ENCODE assay signal across 9 cellular contexts in the genomic region with DNA sequence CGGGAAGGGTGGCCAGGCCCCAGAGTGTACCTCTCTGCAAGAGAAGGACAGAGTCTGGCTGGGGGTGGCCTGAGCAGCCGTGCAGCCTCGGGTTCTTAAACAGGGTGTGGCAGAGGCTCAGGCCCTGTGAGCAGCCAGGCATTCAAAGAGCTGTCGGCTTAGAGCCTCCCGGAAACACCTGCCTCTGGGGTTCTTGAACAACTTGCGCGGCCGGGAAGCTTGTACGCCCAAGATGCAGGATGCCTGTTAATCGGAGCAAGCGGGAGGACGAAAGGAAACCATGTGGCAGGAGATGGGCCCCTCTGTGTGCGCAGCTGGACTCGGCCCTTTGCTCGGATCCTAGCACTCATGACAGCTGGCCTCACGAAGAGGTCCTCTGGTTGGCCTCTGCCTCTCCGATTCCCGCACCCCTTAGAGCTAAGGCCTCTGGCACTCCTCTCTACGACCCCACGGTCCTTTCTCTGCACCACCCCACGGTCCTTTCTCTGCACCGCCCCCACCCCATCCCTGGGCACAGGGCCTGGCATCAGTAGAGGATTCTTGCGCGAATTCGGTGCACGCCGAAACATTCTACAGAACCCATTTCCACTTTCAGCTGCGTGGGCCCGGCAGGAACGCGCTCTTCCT. TPM values are rescaled to one million over a fixed set of nuclear protein-coding genes. Genes with fewer than 3 reads are reported as not detected.
A peak's percentile ranks its signal among the peaks of the same experiment; 100 is the strongest.
DNase-seq lines count a peak whose midpoint lies in the region; ATAC-seq and TF ChIP-seq lines count a peak whose summit lies in the region.
"Had no signal": no experiment of that assay in that cellular context is flagged by ENCODE, and none has a peak within 500 bp of the region (broad histone marks: within the 10 kb centered on the region; RNA-seq: fewer than 3 reads in every experiment).

No MANE protein-coding gene starts in this region.

- no peak overlapping the region for H3K9ac ChIP-seq in endodermal cell (ENCODE audit: extremely low read depth, low read length, poor library complexity, severe bottlenecking)

- CTCF ChIA-PET in RWPE1 (lab: Yijun Ruan, JAX), result interaction anchor here (0.7 to 1.3 kb wide), 5 partner anchors 11 to 1057 kb away, joined by 3 to 8 read pairs (median 3); no protein-coding TSS in a partner anchor

- peak; percentile 31 to 41 for ATAC-seq in activated naive CD4-positive, alpha-beta T cell treated with anti-CD3 and anti-CD28 coated beads, Interleukin-2, amount 50 U/mL, for 72 hours
- no peak for ATAC-seq in GM21381 (IDR thresholded peaks at IDR 0.05; ENCODE audit: unreplicated experiment)

- H3K9me3 ChIP-seq in Peyer's patch (peaks cover 0 to under 1% (median 0%) of the 10 kb centered on the region in 4 donors), hepatocyte (ENCODE audit: low read depth) (no peaks in the 10 kb centered on the region), transverse colon (peaks cover 0 to 4% of the 10 kb centered on the region in 2 donors), endodermal cell (ENCODE audit: control insufficient read depth, low read length) (no peaks in the 10 kb centered on the region)

- H2AFZ ChIP-seq in hepatocyte, result no peak overlapping the region

- no peak overlapping the region for H3K4me3 Mint-ChIP-seq in endodermal cell
- H3K4me3 Mint-ChIP-seq: activated naive CD4-positive, alpha-beta T cell treated with anti-CD3 and anti-CD28 coated beads, Interleukin-2, amount 10 ng/mL, durations not matched to agents 7 days and 5 days had no signal

- WGBS in hepatocyte (ENCODE audit: low lambda C conversion rate, missing lambda C conversion rate), result 53% methylated on average over 31 of the region's 31 CpGs
- WGBS in transverse colon (ENCODE audit: low coverage in 1 of 2), 2 donors, result 11 to 20% methylated on average over 5 to 30 of the region's 31 CpGs
- 60 to 62% methylated on average over 20 to 31 of the region's 31 CpGs for WGBS in endodermal cell (ENCODE audit: insufficient coverage in 1 of 2, insufficient read length in 1 of 2), 2 experiments

- H3K4me3 ChIP-seq in Peyer's patch, result no peak overlapping the region
- H3K4me3 ChIP-seq in hepatocyte, result no peak overlapping the region
- no peak overlapping the region for H3K4me3 ChIP-seq in transverse colon
- no peak overlapping the region for H3K4me3 ChIP-seq in endodermal cell (ENCODE audit: low read length)

- H3K4me1 Mint-ChIP-seq in endodermal cell, result no peaks in the 10 kb centered on the region

- H3K4me1 ChIP-seq in Peyer's patch (peaks cover 0 to 6% (median 2%) of the 10 kb centered on the region in 4 donors), hepatocyte (ENCODE audit: insufficient read depth) (peaks cover 6% of the 10 kb centered on the region), transverse colon (peaks cover 0 to 7% (median 5%) of the 10 kb centered on the region in 4 donors), endodermal cell (ENCODE audit: control insufficient read depth, insufficient read depth, low read length) (no peaks in the 10 kb centered on the region)

- H3K27ac Mint-ChIP-seq in activated naive CD4-positive, alpha-beta T cell treated with anti-CD3 and anti-CD28 coated beads, Interleukin-2, amount 50 U/mL, for 72 hours, result no peak overlapping the region
- no peak overlapping the region for H3K27ac Mint-ChIP-seq in endodermal cell
- H3K27ac Mint-ChIP-seq: activated naive CD4-positive, alpha-beta T cell treated with anti-CD3 and anti-CD28 coated beads, Interleukin-2, amount 10 ng/mL, durations not matched to agents 7 days and 5 days had no signal

- peak overlapping the region; percentile 53 for H3K4me2 ChIP-seq in hepatocyte

- POLR2A ChIA-PET in RWPE1 (lab: Yijun Ruan, JAX; ENCODE audit: low non-redundant PET), result no interaction called here

- no peak for DNase-seq in activated naive CD4-positive, alpha-beta T cell treated with anti-CD3 and anti-CD28 coated beads, Interleukin-2, amount 50 U/mL, for 72 hours (ENCODE audit: low spot score in 2 of 2)
- DNase-seq in activated naive CD4-positive, alpha-beta T cell treated with anti-CD3 and anti-CD28 coated beads, Interleukin-2, amount 50 U/mL, for 16 hours, result no peak
- peak; percentile 35 to 64 (median 41) for DNase-seq in Peyer's patch
- no peak for DNase-seq in hepatocyte (ENCODE audit: low spot score)
- DNase-seq in transverse colon, result peak; percentile 23
- DNase-seq in RWPE1 (ENCODE audit: low spot score), result no peak
- no peak for DNase-seq in endodermal cell

- no peaks in the 10 kb centered on the region for H3K9me3 Mint-ChIP-seq in activated naive CD4-positive, alpha-beta T cell treated with anti-CD3 and anti-CD28 coated beads, Interleukin-2, amount 50 U/mL, for 72 hours
- H3K9me3 Mint-ChIP-seq in endodermal cell, result peaks cover 7% of the 10 kb centered on the region

- no peaks in the 10 kb centered on the region for H3K9me2 ChIP-seq in hepatocyte (replicated peaks; ENCODE audit: insufficient read depth)

- H3K79me2 ChIP-seq in hepatocyte, result no peaks in the 10 kb centered on the region

- no peaks in the 10 kb centered on the region for H4K20me1 ChIP-seq in hepatocyte (ENCODE audit: insufficient read depth, poor library complexity, severe bottlenecking)

- H3K27ac ChIP-seq in Peyer's patch (no peak overlapping the region), hepatocyte (no peak overlapping the region), transverse colon (no peak overlapping the region), RWPE1 (no peak overlapping the region), endodermal cell (ENCODE audit: low read depth, low read length) (no peak overlapping the region)

- H3K27me3 Mint-ChIP-seq in endodermal cell (ENCODE audit: insufficient read depth), result peaks cover 51% of the 10 kb centered on the region

- no peak for TF ChIP-seq EP300 in transverse colon (IDR thresholded peaks at IDR 0.05; ENCODE audit: low read depth)

- TF ChIP-seq POLR2A in Peyer's patch (IDR thresholded peaks at IDR 0.05) (no peak), transverse colon (IDR thresholded peaks at IDR 0.05) (no peak)

- in situ Hi-C loops in transverse colon (cut with MboI; ENCODE audit: low pct_ligation_motif_present in 1 of 4, low pct_unique_long_range_greater_than_20kb in 1 of 4, low sequenced_read_pairs in 3 of 4), result loop anchor here in 2 of 4 donors (25.0 kb wide), 2 partner anchors 783 to 858 kb away; no protein-coding TSS in a partner anchor

- H3K36me3 ChIP-seq in Peyer's patch, result no peaks in the 10 kb centered on the region
- H3K36me3 ChIP-seq in hepatocyte (replicated peaks; ENCODE audit: insufficient read depth, low read depth), result no peaks in the 10 kb centered on the region
- no peaks in the 10 kb centered on the region for H3K36me3 ChIP-seq in transverse colon
- no peaks in the 10 kb centered on the region for H3K36me3 ChIP-seq in endodermal cell (ENCODE audit: control insufficient read depth, insufficient read depth, low read length)

- no peak for TF ChIP-seq CTCF in Peyer's patch (IDR thresholded peaks at IDR 0.05)
- no peak for TF ChIP-seq CTCF in hepatocyte (IDR thresholded peaks at IDR 0.05; ENCODE audit: poor library complexity)
- TF ChIP-seq CTCF in transverse colon (IDR thresholded peaks at IDR 0.05), result no peak
- TF ChIP-seq CTCF in RWPE1 (conservative IDR thresholded peaks at IDR 0.05; ENCODE audit: low read depth), result no peak
- no peak for TF ChIP-seq CTCF in endodermal cell (conservative IDR thresholded peaks at IDR 0.05)

- no peaks in the 10 kb centered on the region for H3K36me3 Mint-ChIP-seq in activated naive CD4-positive, alpha-beta T cell treated with anti-CD3 and anti-CD28 coated beads, Interleukin-2, amount 50 U/mL, for 72 hours
- no peaks in the 10 kb centered on the region for H3K36me3 Mint-ChIP-seq in endodermal cell (ENCODE audit: low read depth)
- H3K36me3 Mint-ChIP-seq: activated naive CD4-positive, alpha-beta T cell treated with anti-CD3 and anti-CD28 coated beads, Interleukin-2, amount 10 ng/mL, durations not matched to agents 7 days and 5 days had no signal

- H3K27me3 ChIP-seq in Peyer's patch (no peaks in the 10 kb centered on the region), hepatocyte (peaks cover 7% of the 10 kb centered on the region), transverse colon (peaks cover 24% of the 10 kb centered on the region), endodermal cell (ENCODE audit: control insufficient read depth, insufficient read depth, low read length, poor library complexity, severe bottlenecking) (peaks cover 43% of the 10 kb centered on the region)

- intact Hi-C loops in transverse colon (cut with DNase I; ENCODE audit: low total_unique reads), result loop anchor here (2.0 kb wide), 1 partner anchor 868 kb away; no protein-coding TSS in a partner anchor

RNA-seq across cellular contexts. Expression of a gene that starts 23.9 kb away (rescaled TPM):
- total RNA-seq in activated naive CD4-positive, alpha-beta T cell treated with anti-CD3 and anti-CD28 coated beads, Interleukin-2, amount 50 U/mL, for 72 hours, result 1 to 10 TPM; 2.3 to 3.2 TPM
- 10 to 100 TPM in 1 of 4 donors, 1 to 10 TPM in 3; 1.4 to 11.6 (median 2.8) TPM for total RNA-seq in Peyer's patch
- total RNA-seq in hepatocyte, result 11.1 and 13.1 TPM in 2 replicates
- polyA plus RNA-seq in hepatocyte, result 9.3 and 10.4 TPM in 2 replicates
- total RNA-seq in transverse colon, result 1 to 10 TPM; 2.0 to 6.4 (median 3.5) TPM
- total RNA-seq in endodermal cell, result 10 to 100 TPM; 13.1 to 18.1 TPM
- 7.7 TPM for polyA plus RNA-seq in endodermal cell (2013, experiment 1 of 2)
- 6.2 TPM for polyA plus RNA-seq in endodermal cell (2013, experiment 2 of 2)

RNA-seq across cellular contexts. Expression of a gene that starts 25.2 kb away (rescaled TPM):
- 10 to 100 TPM; 13.6 to 19.7 TPM for total RNA-seq in activated naive CD4-positive, alpha-beta T cell treated with anti-CD3 and anti-CD28 coated beads, Interleukin-2, amount 50 U/mL, for 72 hours
- total RNA-seq in Peyer's patch (10 to 100 TPM in 1 of 4 donors, 1 to 10 TPM in 3; 2.4 to 44.6 (median 5.1) TPM), hepatocyte (9.6 and 13.8 TPM in 2 replicates), transverse colon (10 to 100 TPM in 1 of 4 donors, 1 to 10 TPM in 3; 4.6 to 12.1 (median 5.3) TPM), endodermal cell (10 to 100 TPM; 23.6 to 34.4 TPM)
- polyA plus RNA-seq in hepatocyte, result 19.7 and 20.6 TPM in 2 replicates
- polyA plus RNA-seq in endodermal cell (2013, experiment 1 of 2), result 42.5 TPM
- polyA plus RNA-seq in endodermal cell (2013, experiment 2 of 2), result 39.8 TPM

Comparison
In these comparisons a context has a peak if more than half of its experiments do, and no peak if none do; other contexts are left out.
1. DNase-seq: peak in Peyer's patch (3 of 3) and transverse colon (single experiment); none in activated naive CD4-positive, alpha-beta T cell treated with anti-CD3 and anti-CD28 coated beads, Interleukin-2, amount 50 U/mL, for 72 hours (0 of 2), activated naive CD4-positive, alpha-beta T cell treated with anti-CD3 and anti-CD28 coated beads, Interleukin-2, amount 50 U/mL, for 16 hours (single experiment), hepatocyte (single experiment), RWPE1 (single experiment) and endodermal cell (single experiment).